Comparison of ENCODE assay signal across 8 cellular contexts in genomic region chr19:39372047-39372802, GRCh38. TPM values are rescaled to one million over a fixed set of nuclear protein-coding genes. Genes with fewer than 3 reads are reported as not detected.
DNase-seq lines count a peak whose midpoint lies in the region; ATAC-seq and TF ChIP-seq lines count a peak whose summit lies in the region.

No MANE protein-coding gene starts in this region.

- peaks cover 61% of the 10 kb centered on the region for H3K36me3 Mint-ChIP-seq in GM23338 (ENCODE audit: low read depth)

- no peak overlapping the region for H2AFZ ChIP-seq in GM23338

- no peak for TF ChIP-seq CTCF in coronary artery (IDR thresholded peaks at IDR 0.05)
- no peak for TF ChIP-seq CTCF in thoracic aorta (IDR thresholded peaks at IDR 0.05)
- TF ChIP-seq CTCF in GM23338 (conservative IDR thresholded peaks at IDR 0.05; ENCODE audit: low read depth in 2 of 2): no peak
- no peak for TF ChIP-seq CTCF in foreskin keratinocyte (conservative IDR thresholded peaks at IDR 0.05)

- no peaks in the 10 kb centered on the region for H3K79me2 ChIP-seq in GM23338 (replicated peaks; ENCODE audit: insufficient read depth)

- H3K4me2 ChIP-seq in GM23338: no peak overlapping the region

- H3K27me3 ChIP-seq in MG63: no peaks in the 10 kb centered on the region
- no peaks in the 10 kb centered on the region for H3K27me3 ChIP-seq in thoracic aorta (replicated peaks; ENCODE audit: insufficient read depth)
- H3K27me3 ChIP-seq in GM23338 (ENCODE audit: insufficient read depth): no peaks in the 10 kb centered on the region
- H3K27me3 ChIP-seq in foreskin keratinocyte: no peaks in the 10 kb centered on the region

- DNase-seq in MG63 (peak; percentile 98), coronary artery (ENCODE audit: low spot score) (peak; percentile 86), medulla oblongata (ENCODE audit: extremely low spot score) (peak; percentile 77), thoracic aorta (ENCODE audit: low spot score) (peak; percentile 60), GM23338 (ENCODE audit: low spot score) (no peak), foreskin keratinocyte (no peak)

- no peaks in the 10 kb centered on the region for H3K9me2 ChIP-seq in GM23338 (ENCODE audit: insufficient read depth)

- H3K9me3 ChIP-seq in MG63: no peaks in the 10 kb centered on the region
- no peaks in the 10 kb centered on the region for H3K9me3 ChIP-seq in thoracic aorta

- H3K4me3 ChIP-seq in MG63 (no peak overlapping the region), coronary artery (peak overlapping the region; percentile 44), thoracic aorta (peak overlapping the region; percentile 30), GM23338 (no peak overlapping the region)

- ATAC-seq in thoracic aorta (ENCODE audit: insufficient number of reproducible peaks, low FRiP score, low read depth) (peak; percentile 83), HG02798 (IDR thresholded peaks at IDR 0.05; ENCODE audit: poor library complexity, unreplicated experiment) (no peak), HG03457 (IDR thresholded peaks at IDR 0.05; ENCODE audit: unreplicated experiment) (no peak), GM23338 (no peak), foreskin keratinocyte (no peak)

- no peaks in the 10 kb centered on the region for H3K4me1 Mint-ChIP-seq in GM23338

- no peaks in the 10 kb centered on the region for H3K27me3 Mint-ChIP-seq in GM23338 (ENCODE audit: insufficient read depth, low read depth, poor library complexity)

- H3K27ac ChIP-seq in coronary artery (peak overlapping the region; percentile 87 to 96), thoracic aorta (peak overlapping the region; percentile 98 to 99), GM23338 (ENCODE audit: low read depth) (no peak overlapping the region), foreskin keratinocyte (no peak overlapping the region)

- no peak overlapping the region for H3K27ac Mint-ChIP-seq in GM23338

- no peak overlapping the region for H3K4me3 Mint-ChIP-seq in GM23338

- H3K36me3 ChIP-seq in MG63: peaks cover 82% of the 10 kb centered on the region
- peaks cover 28% of the 10 kb centered on the region for H3K36me3 ChIP-seq in thoracic aorta
- H3K36me3 ChIP-seq in GM23338 (ENCODE audit: insufficient read depth): peaks cover 10% of the 10 kb centered on the region; the same call in 1 of the 2 replicates

- H3K4me1 ChIP-seq in thoracic aorta (ENCODE audit: control insufficient read depth in 1 of 2, low read depth in 2 of 2) (peaks cover 12 to 28% of the 10 kb centered on the region in 2 donors), GM23338 (ENCODE audit: insufficient read depth) (no peaks in the 10 kb centered on the region), foreskin keratinocyte (no peaks in the 10 kb centered on the region)

- 0 out of 2 replicates have a peak, but pooled peaks cover 5% of the 10 kb centered on the region for H3F3A ChIP-seq in GM23338 (replicated peaks; ENCODE audit: low read depth)

- no peaks in the 10 kb centered on the region; the same call in 2 of the 3 replicates for H3K9me3 Mint-ChIP-seq in GM23338

- H4K20me1 ChIP-seq in GM23338 (replicated peaks; ENCODE audit: insufficient read depth): peaks cover 10% of the 10 kb centered on the region; the same call in 1 of the 2 replicates

TF ChIP-seq in GM23338, 12 proteins besides CTCF, POLR2A, EP300 and RAD21:
- no peak for TF ChIP-seq EZH2 (IDR thresholded peaks at IDR 0.05; ENCODE audit: low read depth, unreplicated experiment)
- TF ChIP-seq POLR2AphosphoS5 (IDR thresholded peaks at IDR 0.05; ENCODE audit: low read depth): no peak
- no peak for TF ChIP-seq CREB1 (CRISPR knock-in tag; IDR thresholded peaks at IDR 0.05; ENCODE audit: low read depth)

RNA-seq across cellular contexts. Expression of gene PAF1, which starts 18.7 kb away (rescaled TPM):
- total RNA-seq in MG63 (2014; rRNA removed; shearing (Covaris generic); ENCODE audit: low replicate concordance): 62.0 and 62.4 TPM in 2 replicates
- total RNA-seq in thoracic aorta (10 to 100 TPM; 25.7 to 34.5 TPM), foreskin keratinocyte (41.2 and 54.8 TPM in 2 replicates)
- total RNA-seq in GM23338 (2014; rRNA removed; shearing (Covaris generic)): 24.6 and 47.3 TPM in 2 replicates
- polyA plus RNA-seq in GM23338 (2016; fragmentation: Nextera tagmentation; extraction: Ambion mirVana) (21.3 and 22.1 TPM in 2 replicates), foreskin keratinocyte (47.2 and 55.4 TPM in 2 replicates)

RNA-seq across cellular contexts. Expression of gene MED29, which starts 19.0 kb away (rescaled TPM):
- total RNA-seq in MG63 (2014; rRNA removed; shearing (Covaris generic); ENCODE audit: low replicate concordance): 18.1 and 26.5 TPM in 2 replicates
- total RNA-seq in thoracic aorta (10 to 100 TPM; 29.3 to 86.1 TPM), foreskin keratinocyte (15.2 and 16.9 TPM in 2 replicates)
- 62.0 and 63.0 TPM in 2 replicates for total RNA-seq in GM23338 (2014; rRNA removed; shearing (Covaris generic))
- polyA plus RNA-seq in GM23338 (2016; fragmentation: Nextera tagmentation; extraction: Ambion mirVana) (26.1 and 27.5 TPM in 2 replicates), foreskin keratinocyte (17.6 and 18.7 TPM in 2 replicates)

RNA-seq across cellular contexts. Expression of gene SAMD4B, which starts 30.0 kb away (rescaled TPM):
- total RNA-seq in MG63 (2014; rRNA removed; shearing (Covaris generic); ENCODE audit: low replicate concordance): 27.5 and 37.0 TPM in 2 replicates
- total RNA-seq in thoracic aorta (100 to 1,000 TPM; 101 to 153 TPM), foreskin keratinocyte (61.2 and 63.2 TPM in 2 replicates)
- total RNA-seq in GM23338 (2014; rRNA removed; shearing (Covaris generic)): 124 and 172 TPM in 2 replicates
- polyA plus RNA-seq in GM23338 (2016; fragmentation: Nextera tagmentation; extraction: Ambion mirVana) (104 and 107 TPM in 2 replicates), foreskin keratinocyte (70.6 and 72.8 TPM in 2 replicates)

RNA-seq across cellular contexts. Expression of gene ZFP36, which starts 34.4 kb away (rescaled TPM):
- total RNA-seq in MG63 (2014; rRNA removed; shearing (Covaris generic); ENCODE audit: low replicate concordance): 0.66 and 1.4 TPM in 2 replicates
- total RNA-seq in thoracic aorta: 100 to 1,000 TPM; 315 to 699 TPM
- total RNA-seq in GM23338 (2014; rRNA removed; shearing (Covaris generic)): 9.5 and 10.6 TPM in 2 replicates
- polyA plus RNA-seq in GM23338 (2016; fragmentation: Nextera tagmentation; extraction: Ambion mirVana): 27.5 and 27.7 TPM in 2 replicates
- total RNA-seq in foreskin keratinocyte: 35.0 and 38.1 TPM in 2 replicates
- 44.5 and 56.1 TPM in 2 replicates for polyA plus RNA-seq in foreskin keratinocyte

RNA-seq across cellular contexts. Expression of gene GMFG, which starts 36.4 kb away (rescaled TPM):
- total RNA-seq in MG63 (2014; rRNA removed; shearing (Covaris generic); ENCODE audit: low replicate concordance): not detected in 2 replicates
- total RNA-seq in thoracic aorta (10 to 100 TPM; 15.9 to 16.0 TPM), foreskin keratinocyte (not detected in 2 replicates)
- total RNA-seq in GM23338 (2014; rRNA removed; shearing (Covaris generic)): not detected in 2 replicates
- polyA plus RNA-seq in GM23338 (2016; fragmentation: Nextera tagmentation; extraction: Ambion mirVana) (1.0 and 1.3 TPM in 2 replicates), foreskin keratinocyte (0.21 and 0.31 TPM in 2 replicates)

Comparison
In these comparisons a context has a peak if more than half of its experiments do, and no peak if none do; other contexts are left out.
1. DNase-seq: peak in MG63 (single experiment), coronary artery (single experiment), medulla oblongata (single experiment) and thoracic aorta (single experiment); none in GM23338 (single experiment) and foreskin keratinocyte (0 of 2).
2. H3K4me3 ChIP-seq: peak in coronary artery (single experiment) and thoracic aorta (single experiment); none in MG63 (single experiment) and GM23338 (single experiment).
3. H3K27ac ChIP-seq: peak in coronary artery (2 of 2) and thoracic aorta (2 of 2); none in GM23338 (single experiment) and foreskin keratinocyte (single experiment).